Comparison of ENCODE assay signal across 34 cellular contexts in the genomic region with DNA sequence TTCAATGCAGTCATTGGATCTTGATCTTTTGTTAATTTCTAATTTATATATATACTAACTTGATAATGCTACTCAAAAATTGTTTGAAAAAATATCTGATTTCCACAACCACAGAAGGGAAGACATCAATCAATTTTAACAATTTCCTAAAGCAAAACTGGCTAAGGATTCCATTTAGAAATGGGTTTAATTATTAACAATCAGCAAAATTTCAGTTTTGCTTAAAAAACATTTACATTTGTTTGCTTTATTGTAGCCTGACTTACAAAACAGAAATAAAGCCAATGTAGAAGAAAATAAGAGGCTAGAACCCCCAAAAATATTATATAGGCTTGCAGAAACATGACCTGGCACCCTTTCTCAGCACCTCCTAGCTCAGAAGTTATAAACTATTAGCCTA.
DNase-seq lines count a peak whose midpoint lies in the region; ATAC-seq, FAIRE-seq and TF ChIP-seq lines count a peak whose summit lies in the region.
"Had no signal": no experiment of that assay in that cellular context is flagged by ENCODE, and none has a peak within 500 bp of the region (broad histone marks: within the 10 kb centered on the region; RNA-seq: fewer than 3 reads in every experiment).

No MANE protein-coding gene starts in this region.

- H3K4me1 ChIP-seq in HepG2 (ENCODE audit: insufficient read depth, low read length) = peaks cover 24% of the 10 kb centered on the region
- peaks cover 0 to 31% (median 8%) of the 10 kb centered on the region in 4 donors for H3K4me1 ChIP-seq in right lobe of liver
- peaks cover 72% of the 10 kb centered on the region for H3K4me1 ChIP-seq in A549
- peaks cover 5% of the 10 kb centered on the region; the same call in 1 of the 2 replicates for H3K4me1 ChIP-seq in IMR-90 (ENCODE audit: control insufficient read depth, insufficient read depth, low read length)
- H3K4me1 ChIP-seq in K562 (replicated peaks in 1 of 2; ENCODE audit: control insufficient read depth in 2 of 2, insufficient read depth in 2 of 2, low read length in 2 of 2) = no peaks in the 10 kb centered on the region
- H3K4me1 ChIP-seq: BE2C, BLaER1, Caco-2 had no signal

- in situ Hi-C loops in HepG2 (cut with HindIII; ENCODE audit: extremely low pct_ligation_motif_present, low pct_unique_long_range_greater_than_20kb) = no loop called here
- in situ Hi-C loops in IMR-90 (cut with MboI; ENCODE audit: low sequenced_read_pairs) = no loop called here
- in situ Hi-C loops in K562 (cut with MboI) = no loop called here

- H4K8ac ChIP-seq in IMR-90 (ENCODE audit: low read depth in 2 of 2, low read length in 2 of 2) = no peak overlapping the region

- H2AK5ac ChIP-seq in IMR-90 (ENCODE audit: low read depth, low read length) = no peak overlapping the region

- TF ChIP-seq POLR2A in HepG2 (IDR thresholded peaks at IDR 0.05; ENCODE audit: insufficient read depth in 1 of 2, low read depth in 2 of 2, low read length in 2 of 2) = no peak
- no peak for TF ChIP-seq POLR2A in right lobe of liver (IDR thresholded peaks at IDR 0.05)
- TF ChIP-seq POLR2A in A549 (IDR thresholded peaks at IDR 0.05; ENCODE audit: low read length) = no peak
- no peak for TF ChIP-seq POLR2A in IMR-90 (IDR thresholded peaks at IDR 0.05; ENCODE audit: low read depth, low read length)
- no peak for TF ChIP-seq POLR2A in K562 (conservative IDR thresholded peaks at IDR 0.05)

- POLR2A ChIA-PET in HepG2 (lab: Yijun Ruan, JAX) = no interaction called here
- POLR2A ChIA-PET in A549 (lab: Yijun Ruan, JAX) = no interaction called here
- POLR2A ChIA-PET in IMR-90 (lab: Charles Lee; ENCODE audit: unreplicated experiment) = no interaction called here
- POLR2A ChIA-PET in K562 (lab: Yijun Ruan, JAX) = interaction anchor here (1.0 kb wide), 2 partner anchors 12 to 18 kb away, joined by 3 read pairs; no protein-coding TSS in a partner anchor

- H4K20me1 ChIP-seq in HepG2 (ENCODE audit: insufficient read depth, low read length) (no peaks in the 10 kb centered on the region), IMR-90 (ENCODE audit: insufficient read depth, low read length) (no peaks in the 10 kb centered on the region; the same call in 1 of the 2 replicates), K562 (replicated peaks; ENCODE audit: control insufficient read depth, insufficient read depth, low read length) (no peaks in the 10 kb centered on the region)
- H4K20me1 ChIP-seq: BLaER1; BLaER1 treated with 17β-estradiol and CSF1 and Interleukin-3, amounts not matched to agents 10 nM and 100 nM had no signal

- TF ChIP-seq EP300 in HepG2 (IDR thresholded peaks at IDR 0.05; ENCODE audit: low read depth in 2 of 2, low read length in 2 of 2) = no peak
- no peak for TF ChIP-seq EP300 in HepG2 (CRISPR knock-in tag; IDR thresholded peaks at IDR 0.05; ENCODE audit: borderline replicate concordance)
- no peak for TF ChIP-seq EP300 in A549 (IDR thresholded peaks at IDR 0.05)
- no peak for TF ChIP-seq EP300 in K562 (IDR thresholded peaks at IDR 0.05; ENCODE audit: low read length)

- no peak overlapping the region for H2AK9ac ChIP-seq in IMR-90 (replicated peaks; ENCODE audit: low read depth, low read length, poor library complexity)

- no peak overlapping the region for H2BK120ac ChIP-seq in IMR-90 (ENCODE audit: low read depth, low read length)

- H3K4me2 ChIP-seq in HepG2 (ENCODE audit: low read depth, low read length) = no peak overlapping the region
- H3K4me2 ChIP-seq in A549 = peak overlapping the region; percentile 33
- no peak overlapping the region for H3K4me2 ChIP-seq in IMR-90 (ENCODE audit: low read depth, low read length)
- no peak overlapping the region for H3K4me2 ChIP-seq in K562 (ENCODE audit: insufficient read depth, low read length)
- H3K4me2 ChIP-seq: BLaER1; BLaER1 treated with 17β-estradiol and CSF1 and Interleukin-3, amounts not matched to agents 10 nM and 100 nM had no signal

- no peak overlapping the region for H2BK15ac ChIP-seq in IMR-90 (ENCODE audit: low read depth, low read length)

- dilution Hi-C loops in IMR-90 (cut with HindIII; ENCODE audit: low sequenced_read_pairs, unreplicated experiment) = no loop called here

- FAIRE-seq in HepG2 (lab: Jason Lieb, UNC) (no peak), A549 (lab: Jason Lieb, UNC) (no peak), K562 (lab: Jason Lieb, UNC) (no peak)
- FAIRE-seq: A204.1, D721Med had no signal

- no peak overlapping the region for H4K91ac ChIP-seq in IMR-90 (ENCODE audit: insufficient read depth, low read depth, low read length)

- DNase-seq in HepG2 (ENCODE audit: low spot score) (no peak), right lobe of liver (no peak), A549 (ENCODE audit: low read depth in 1 of 2, low spot score in 1 of 2) (no peak), IMR-90 (no peak), K562 (ENCODE audit: extremely low read depth in 1 of 4, low spot score in 3 of 4) (no peak), DMS 273 (lab: John Stamatoyannopoulos, UW; ENCODE audit: unreplicated experiment) (no peak), NCI-H2029 treated with DMSO at 0.1 percent for 48 hours (lab: John Stamatoyannopoulos, UW) (no peak), activated gamma-delta T cell treated with Interleukin-2 at 50 U/mL for 16 hours (no peak)
- DNase-seq: 8988T; ACHN; AML-193; BE2C; C1 segment of cervical spinal cord; Caco-2; Calu3; CD4-positive, alpha-beta memory T cell; CD4-positive, alpha-beta T cell; CD4-positive, CD25-positive, alpha-beta regulatory T cell; CD8-positive, alpha-beta memory T cell; CD8-positive, alpha-beta T cell; COR-L47; DMS 273 treated with DMSO at 0.1 percent for 48 hours; DMS153; DMS53; DMS79; DMS79 treated with DMSO at 0.1 percent for 48 hours; DND-41; EL had no signal

- H3K27ac ChIP-seq in HepG2 (ENCODE audit: extremely low read length, insufficient read depth, low read length) (no peak overlapping the region), right lobe of liver (no peak overlapping the region), A549 (0 out of 6 replicates have a peak overlapping the region, but pooled peaks of 1 of the 2 experiments have one; percentile 42), IMR-90 (ENCODE audit: insufficient read depth, low read length) (no peak overlapping the region), K562 (ENCODE audit: extremely low read depth, low read depth, low read length) (no peak overlapping the region)
- H3K27ac ChIP-seq: 22Rv1; BLaER1; BLaER1 treated with 17β-estradiol and CSF1 and Interleukin-3, amounts not matched to agents 10 nM and 100 nM; C4-2B had no signal

- H3K18ac ChIP-seq in IMR-90 (ENCODE audit: low read depth, low read length) = no peak overlapping the region

- intact Hi-C loops in HepG2 (cut with micrococcal nuclease; ENCODE audit: unreplicated experiment) (no loop called here), right lobe of liver (cut with DNase I) (no loop called here), IMR-90 (cut with micrococcal nuclease) (no loop called here), K562 (cut with micrococcal nuclease) (no loop called here)

- no peak overlapping the region for H4K5ac ChIP-seq in IMR-90 (ENCODE audit: low read depth, low read length)

- CTCF ChIA-PET in HepG2 (lab: Yijun Ruan, JAX; ENCODE audit: low intra/inter-chr PET ratio, low total read pairs) = no interaction called here
- CTCF ChIA-PET in A549 (lab: Yijun Ruan, JAX) = no interaction called here
- CTCF ChIA-PET in IMR-90 (lab: Yijun Ruan, JAX) = no interaction called here
- CTCF ChIA-PET in K562 (lab: Yijun Ruan, JAX; ENCODE audit: low intra/inter-chr PET ratio) = no interaction called here

- no peaks in the 10 kb centered on the region for H3K27me3 ChIP-seq in HepG2 (ENCODE audit: control insufficient read depth in 1 of 2, insufficient read depth in 2 of 2, low read length in 2 of 2)
- no peaks in the 10 kb centered on the region for H3K27me3 ChIP-seq in right lobe of liver
- no peaks in the 10 kb centered on the region for H3K27me3 ChIP-seq in IMR-90 (ENCODE audit: control insufficient read depth, insufficient read depth, low read length)
- no peaks in the 10 kb centered on the region for H3K27me3 ChIP-seq in K562 (ENCODE audit: control insufficient read depth in 2 of 2, insufficient read depth in 2 of 2, low read length in 2 of 2)
- H3K27me3 ChIP-seq: BE2C; BLaER1; BLaER1 treated with 17β-estradiol and CSF1 and Interleukin-3, amounts not matched to agents 10 nM and 100 nM had no signal

- H3K9me3 ChIP-seq in HepG2 (ENCODE audit: low read length) (no peaks in the 10 kb centered on the region), right lobe of liver (no peaks in the 10 kb centered on the region), A549 (no peaks in the 10 kb centered on the region), IMR-90 (ENCODE audit: control insufficient read depth, insufficient read depth, low read length) (no peaks in the 10 kb centered on the region), K562 (replicated peaks; ENCODE audit: control insufficient read depth, insufficient read depth, low read depth, low read length) (no peaks in the 10 kb centered on the region)
- H3K9me3 ChIP-seq: BE2C; BLaER1; BLaER1 treated with 17β-estradiol and CSF1 and Interleukin-3, amounts not matched to agents 10 nM and 100 nM; Caco-2 had no signal

- no peak overlapping the region for H2BK20ac ChIP-seq in IMR-90 (ENCODE audit: low read depth, low read length)

- peaks cover 3% of the 10 kb centered on the region; the same call in 1 of the 2 replicates for H3K9me1 ChIP-seq in IMR-90 (ENCODE audit: insufficient read depth, low read length)
- no peaks in the 10 kb centered on the region for H3K9me1 ChIP-seq in K562 (ENCODE audit: control insufficient read depth, insufficient read depth, low read length)

- no peaks in the 10 kb centered on the region for H3K36me3 ChIP-seq in HepG2 (replicated peaks in 1 of 2; ENCODE audit: control insufficient read depth in 1 of 2, insufficient read depth in 2 of 2, low read length in 2 of 2)
- peaks cover 0 to 2% (median 0%) of the 10 kb centered on the region in 4 donors for H3K36me3 ChIP-seq in right lobe of liver
- peaks cover 3% of the 10 kb centered on the region for H3K36me3 ChIP-seq in IMR-90 (ENCODE audit: control insufficient read depth, insufficient read depth, low read length)
- peaks cover 4% of the 10 kb centered on the region; the same call in 1 of the 3 replicates for H3K36me3 ChIP-seq in K562 (ENCODE audit: control insufficient read depth, insufficient read depth, low read length)
- H3K36me3 ChIP-seq: BE2C had no signal

- TF ChIP-seq RAD21 in HepG2 (CRISPR knock-in tag; IDR thresholded peaks at IDR 0.05) (no peak), A549 (conservative IDR thresholded peaks at IDR 0.05 in 1 of 2, IDR thresholded peaks at IDR 0.05 in 1 of 2) (no peak), IMR-90 (IDR thresholded peaks at IDR 0.05; ENCODE audit: low read length) (no peak), K562 (CRISPR knock-in tag; conservative IDR thresholded peaks at IDR 0.05 in 1 of 2, IDR thresholded peaks at IDR 0.05 in 1 of 2) (no peak)

- no peak overlapping the region for H3K9ac ChIP-seq in HepG2 (ENCODE audit: insufficient read depth, low read depth, low read length)
- no peak overlapping the region for H3K9ac ChIP-seq in IMR-90 (ENCODE audit: low read depth, low read length)
- no peak overlapping the region for H3K9ac ChIP-seq in K562 (ENCODE audit: insufficient read depth in 1 of 2, low read depth in 2 of 2, low read length in 2 of 2)
- H3K9ac ChIP-seq: BLaER1; BLaER1 treated with 17β-estradiol and CSF1 and Interleukin-3, amounts not matched to agents 10 nM and 100 nM had no signal

- TF ChIP-seq CTCF in HepG2 (CRISPR knock-in tag; IDR thresholded peaks at IDR 0.05) (no peak), right lobe of liver (IDR thresholded peaks at IDR 0.05) (no peak), A549 (IDR thresholded peaks at IDR 0.05) (no peak), IMR-90 (conservative IDR thresholded peaks at IDR 0.05; ENCODE audit: low read depth, low read length) (no peak), K562 (IDR thresholded peaks at IDR 0.05 in 2 of 3, conservative IDR thresholded peaks at IDR 0.05 in 1 of 3; ENCODE audit: insufficient read depth in 2 of 3, low read depth in 1 of 3, low read length in 3 of 3) (no peak)

- H3K14ac ChIP-seq in IMR-90 (replicated peaks; ENCODE audit: low read depth, low read length) = no peak overlapping the region

- H3K79me2 ChIP-seq in HepG2 (ENCODE audit: insufficient read depth, low read length) (no peaks in the 10 kb centered on the region), K562 (ENCODE audit: control insufficient read depth, insufficient read depth, low read length) (no peaks in the 10 kb centered on the region)

- H3K79me1 ChIP-seq in IMR-90 (ENCODE audit: low read depth in 1 of 2, low read length in 2 of 2) = peaks cover 13 to 37% of the 10 kb centered on the region in 2 experiments

- BruUV-seq in HepG2 (replicated peaks; lab: Mats Ljungman, UMichigan) (no TSS peak), IMR-90 (replicated peaks; lab: Mats Ljungman, UMichigan) (no TSS peak), K562 (replicated peaks; lab: Mats Ljungman, UMichigan) (no TSS peak)

- H3K4me3 ChIP-seq in HepG2 (replicated peaks in 1 of 3; ENCODE audit: insufficient read depth in 1 of 3, low read depth in 2 of 3, low read length in 3 of 3) (no peak overlapping the region), right lobe of liver (no peak overlapping the region), A549 (no peak overlapping the region), IMR-90 (ENCODE audit: insufficient read depth, low read depth, low read length) (no peak overlapping the region), K562 (no peak overlapping the region)
- H3K4me3 ChIP-seq: BLaER1; BLaER1 treated with 17β-estradiol and CSF1 and Interleukin-3, amounts not matched to agents 10 nM and 100 nM had no signal

- no peak overlapping the region for H2AFZ ChIP-seq in HepG2 (ENCODE audit: low read length)
- H2AFZ ChIP-seq in IMR-90 (replicated peaks; ENCODE audit: low read length, poor library complexity) = no peak overlapping the region
- H2AFZ ChIP-seq in K562 (ENCODE audit: low read depth, low read length) = no peak overlapping the region

- H3K23ac ChIP-seq in IMR-90 (ENCODE audit: low read depth, low read length) = no peak overlapping the region

- H2BK5ac ChIP-seq in IMR-90 (ENCODE audit: low read depth, low read length, poor library complexity, severe bottlenecking) = no peak overlapping the region

- H3K56ac ChIP-seq in IMR-90 (ENCODE audit: extremely low read depth, insufficient read depth, low read length) = no peak overlapping the region

- H3K4ac ChIP-seq in IMR-90 (ENCODE audit: low read depth, low read length) = no peak overlapping the region

- ATAC-seq in HepG2 (no peak), right lobe of liver (no peak), A549 (no peak), IMR-90 (ENCODE audit: low read depth) (no peak), K562 (no peak)
- ATAC-seq: CD8-positive, alpha-beta T cell had no signal
